8 cellular contexts compared by ENCODE assay signal in genomic region chr9:105157178-105157583, GRCh38.
DNase-seq lines count a peak whose midpoint lies in the region; ATAC-seq and TF ChIP-seq lines count a peak whose summit lies in the region.

No MANE protein-coding gene starts in this region.

- in situ Hi-C loops in brain microvascular endothelial cell (cut with HindIII; ENCODE audit: low pct_ligation_motif_present, low sequenced_read_pairs) = no loop called here
- in situ Hi-C loops in gastrocnemius medialis (cut with MboI; ENCODE audit: low sequenced_read_pairs in 4 of 4) = loop anchor here (5.0 to 10.0 kb wide), 5 partner anchors 232 to 295 kb away; partner anchors contain the start of gene ABCA1 (in 1 of the 4)

- no peak overlapping the region for H3K27ac Mint-ChIP-seq in mesothelial cell of epicardium

- H3K4me3 ChIP-seq in brain microvascular endothelial cell (ENCODE audit: low read depth, low read length) = no peak overlapping the region
- H3K4me3 ChIP-seq in gastrocnemius medialis = no peak overlapping the region

- intact Hi-C loops in gastrocnemius medialis (cut with DNase I; ENCODE audit: low total_unique reads) = loop anchor here (1.0 to 5.0 kb wide), 5 partner anchors 165 to 288 kb away; no protein-coding TSS in a partner anchor

- ATAC-seq in HG03520 (IDR thresholded peaks at IDR 0.05; ENCODE audit: unreplicated experiment) (peak; percentile 59), gastrocnemius medialis (peak; percentile 96 to 98)

- TF ChIP-seq POLR2A in gastrocnemius medialis (IDR thresholded peaks at IDR 0.05) = no peak

- peak; percentile 32 for DNase-seq in DMS153 treated with DMSO at 0.1 percent for 48 hours (lab: John Stamatoyannopoulos, UW; ENCODE audit: unreplicated experiment)
- DNase-seq in GM19240 (ENCODE audit: insufficient read length, low spot score) = peak; percentile 26
- peak; percentile 48 for DNase-seq in NOMO-1 treated with dmso at 0.1 percent for 144 hours (lab: John Stamatoyannopoulos, UW; ENCODE audit: unreplicated experiment)
- DNase-seq in brain microvascular endothelial cell = peak; percentile 60
- peak; percentile 74 for DNase-seq in iPS-NIHi11 (ENCODE audit: low spot score)
- peak; percentile 14 to 57 for DNase-seq in gastrocnemius medialis
- no peak for DNase-seq in mesothelial cell of epicardium (ENCODE audit: low spot score in 2 of 2, unreplicated experiment in 2 of 2)

- H3K27me3 Mint-ChIP-seq in mesothelial cell of epicardium (ENCODE audit: low read depth) = no peaks in the 10 kb centered on the region

- H3K4me1 ChIP-seq in gastrocnemius medialis = peaks cover 3 to 5% of the 10 kb centered on the region in 2 donors

- H3K4me1 Mint-ChIP-seq in mesothelial cell of epicardium = peaks cover 2% of the 10 kb centered on the region

- no peaks in the 10 kb centered on the region for H3K36me3 ChIP-seq in brain microvascular endothelial cell (replicated peaks)
- H3K36me3 ChIP-seq in gastrocnemius medialis = no peaks in the 10 kb centered on the region

- H3K27ac ChIP-seq in brain microvascular endothelial cell = no peak overlapping the region
- H3K27ac ChIP-seq in gastrocnemius medialis = no peak overlapping the region

- no peaks in the 10 kb centered on the region for H3K36me3 Mint-ChIP-seq in mesothelial cell of epicardium

- no peak overlapping the region for H3K4me3 Mint-ChIP-seq in mesothelial cell of epicardium

- no peaks in the 10 kb centered on the region for H3K9me3 Mint-ChIP-seq in mesothelial cell of epicardium

- no peaks in the 10 kb centered on the region for H3K9me3 ChIP-seq in gastrocnemius medialis

- peak; percentile 60 for TF ChIP-seq CTCF in brain microvascular endothelial cell (IDR thresholded peaks at IDR 0.05; ENCODE audit: low read depth, low read length, missing control alignments)
- peak in 4 of 5 experiments; percentile 38 to 60 (median 58) for TF ChIP-seq CTCF in gastrocnemius medialis (IDR thresholded peaks at IDR 0.05 in 4 of 5, conservative IDR thresholded peaks at IDR 0.05 in 1 of 5)
- TF ChIP-seq CTCF in mesothelial cell of epicardium (IDR thresholded peaks at IDR 0.05; ENCODE audit: unreplicated experiment) = no peak

- no peaks in the 10 kb centered on the region for H3K27me3 ChIP-seq in brain microvascular endothelial cell (replicated peaks)
- H3K27me3 ChIP-seq in gastrocnemius medialis = no peaks in the 10 kb centered on the region

Comparison
In these comparisons a context has a peak if more than half of its experiments do, and no peak if none do; other contexts are left out.
1. DNase-seq: peak in DMS153 treated with DMSO at 0.1 percent for 48 hours (single experiment), GM19240 (single experiment), NOMO-1 treated with dmso at 0.1 percent for 144 hours (single experiment), brain microvascular endothelial cell (single experiment), iPS-NIHi11 (single experiment) and gastrocnemius medialis (2 of 2); none in mesothelial cell of epicardium (0 of 2).